Comparison of ENCODE assay signal across 21 cellular contexts in the genomic region with DNA sequence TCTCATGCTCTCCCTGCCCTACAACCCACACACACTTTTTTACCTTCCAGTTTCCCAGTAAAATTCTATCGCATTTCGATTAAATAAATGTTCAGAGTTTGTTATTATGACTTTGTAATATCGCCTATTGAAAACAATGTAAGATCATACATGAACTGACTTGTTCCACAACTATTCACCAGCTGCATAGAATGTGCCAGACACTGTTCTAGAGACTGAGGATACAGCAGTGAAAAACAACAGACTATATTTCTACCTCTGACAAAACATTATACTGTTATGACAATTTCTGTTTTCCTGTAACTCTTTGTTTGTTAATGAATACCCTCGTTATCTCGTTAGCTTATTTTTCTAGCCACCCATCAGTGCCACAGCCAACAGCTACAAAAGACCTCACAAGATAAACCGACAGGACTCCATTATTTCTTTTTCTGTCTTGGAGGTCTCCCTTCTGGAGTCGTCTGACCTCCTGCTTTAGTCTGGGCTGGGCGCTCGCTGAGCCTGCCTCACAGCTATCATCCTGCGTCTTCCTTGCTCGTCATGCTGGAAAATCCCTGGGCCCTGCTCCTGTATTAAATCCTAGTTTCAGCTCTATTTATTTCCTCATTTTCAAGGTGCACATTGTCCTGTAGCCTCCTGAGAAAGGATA.
DNase-seq lines count a peak whose midpoint lies in the region; ATAC-seq and TF ChIP-seq lines count a peak whose summit lies in the region.
"Had no signal": no experiment of that assay in that cellular context is flagged by ENCODE, and none has a peak within 500 bp of the region (broad histone marks: within the 10 kb centered on the region; RNA-seq: fewer than 3 reads in every experiment).

No MANE protein-coding gene starts in this region.

- no peaks in the 10 kb centered on the region for H4K20me1 ChIP-seq in neural progenitor cell (ENCODE audit: low read depth)

- peak overlapping the region; percentile 41 for H3K4me2 ChIP-seq in neural progenitor cell

- no peaks in the 10 kb centered on the region for H3K9me3 ChIP-seq in neural progenitor cell (ENCODE audit: low read depth)
- H3K9me3 ChIP-seq: Caco-2, MG63 had no signal

- H3K27ac Mint-ChIP-seq in neural progenitor cell, result no peak overlapping the region
- H3K27ac Mint-ChIP-seq: CD4-positive, alpha-beta T cell; IgD-negative memory B cell had no signal

- H3K4me1 Mint-ChIP-seq in neural progenitor cell, result peaks cover 21% of the 10 kb centered on the region
- H3K4me1 Mint-ChIP-seq: IgD-negative memory B cell had no signal

- H2AFZ ChIP-seq in neural progenitor cell (replicated peaks), result no peak overlapping the region

- no peak overlapping the region for H3K9ac ChIP-seq in neural progenitor cell

- H3K27ac ChIP-seq in foreskin keratinocyte (peak overlapping the region; percentile 59), neural progenitor cell (peak overlapping the region; percentile 5)

- H3K27me3 ChIP-seq in foreskin keratinocyte (no peaks in the 10 kb centered on the region), neural progenitor cell (no peaks in the 10 kb centered on the region)
- H3K27me3 ChIP-seq: MG63 had no signal

- H3F3A ChIP-seq in neural progenitor cell (ENCODE audit: low read depth), result peaks cover 5% of the 10 kb centered on the region

- TF ChIP-seq CTCF in foreskin keratinocyte (conservative IDR thresholded peaks at IDR 0.05) (no peak), neural progenitor cell (IDR thresholded peaks at IDR 0.05) (no peak)

- peaks cover 2% of the 10 kb centered on the region for H3K27me3 Mint-ChIP-seq in neural progenitor cell (ENCODE audit: insufficient read depth, low read depth)
- H3K27me3 Mint-ChIP-seq: CD4-positive, alpha-beta T cell; IgD-negative memory B cell had no signal

- H3K36me3 ChIP-seq in neural progenitor cell, result no peaks in the 10 kb centered on the region
- H3K36me3 ChIP-seq: MG63 had no signal

- intact Hi-C loops in left cardiac atrium (cut with DNase I) (no loop called here), Right ventricle myocardium inferior (cut with DNase I) (no loop called here)

- H3K9me3 Mint-ChIP-seq in neural progenitor cell, result no peaks in the 10 kb centered on the region
- H3K9me3 Mint-ChIP-seq: CD4-positive, alpha-beta T cell had no signal

- no peak overlapping the region for H3K4me3 ChIP-seq in neural progenitor cell
- H3K4me3 ChIP-seq: MG63 had no signal

- peak; percentile 34 for DNase-seq in left cardiac atrium
- no peak for DNase-seq in Right ventricle myocardium inferior (ENCODE audit: missing footprints)
- DNase-seq in foreskin keratinocyte, result peak; percentile 20 to 49
- DNase-seq in neural progenitor cell (ENCODE audit: low spot score), result peak; percentile 50
- no peak for DNase-seq in pons (ENCODE audit: low spot score)
- no peak for DNase-seq in EL
- no peak for DNase-seq in NCI-H1694 treated with DMSO at 0.1 percent for 48 hours (lab: John Stamatoyannopoulos, UW)
- DNase-seq in NCI-H2029 (lab: John Stamatoyannopoulos, UW), result no peak
- DNase-seq: Caco-2; CD4-positive, alpha-beta T cell; GF-D8; HCEC 1CT; MG63; NCI-H1092; NCI-H1436 treated with DMSO at 0.1 percent for 48 hours; NCI-H2081; NCI-H2171 treated with DMSO at 0.1 percent for 48 hours; NCI-H446 treated with DMSO at 0.1 percent for 48 hours; NCI-H748 treated with DMSO at 0.1 percent for 48 hours; SHP77 had no signal

- H3K36me3 Mint-ChIP-seq in neural progenitor cell, result no peaks in the 10 kb centered on the region

- no peak for ATAC-seq in left cardiac atrium
- ATAC-seq in Right ventricle myocardium inferior, result no peak
- peak; percentile 71 for ATAC-seq in foreskin keratinocyte

- no peaks in the 10 kb centered on the region for H3K79me2 ChIP-seq in neural progenitor cell (ENCODE audit: low read depth)

- peaks cover 22% of the 10 kb centered on the region for H3K4me1 ChIP-seq in foreskin keratinocyte
- H3K4me1 ChIP-seq in neural progenitor cell, result peaks cover 39% of the 10 kb centered on the region

- no peak overlapping the region for H3K4me3 Mint-ChIP-seq in neural progenitor cell
- H3K4me3 Mint-ChIP-seq: CD4-positive, alpha-beta T cell; IgD-negative memory B cell had no signal

Comparison
In these comparisons a context has a peak if more than half of its experiments do, and no peak if none do; other contexts are left out.
1. DNase-seq: peak in left cardiac atrium (single experiment), foreskin keratinocyte (2 of 2) and neural progenitor cell (single experiment); none in Right ventricle myocardium inferior (single experiment), pons (single experiment), EL (single experiment), NCI-H1694 treated with DMSO at 0.1 percent for 48 hours (single experiment) and NCI-H2029 (single experiment).